In the genomic region with DNA sequence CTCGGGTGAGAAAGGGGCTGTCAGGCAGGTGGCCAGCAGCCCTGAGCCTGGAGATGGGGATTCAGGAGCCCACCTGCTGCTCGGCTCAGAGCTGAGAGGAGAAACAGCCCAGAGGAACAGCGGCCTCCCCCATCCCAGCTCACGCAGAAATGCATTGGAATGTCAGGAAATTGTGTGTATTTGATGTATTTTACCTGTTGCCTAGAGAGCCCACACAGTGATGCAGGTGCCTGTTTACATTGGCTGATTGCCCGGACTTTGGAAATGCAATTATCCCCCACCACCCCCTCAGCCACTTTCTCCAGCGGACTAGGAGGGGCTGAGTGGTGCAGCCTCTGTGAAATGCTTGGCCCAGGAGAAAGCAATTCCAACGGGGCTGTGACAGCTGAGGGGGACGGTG, we compare ENCODE assay signal across 7 cellular contexts.
A peak's percentile ranks its signal among the peaks of the same experiment; 100 is the strongest.
DNase-seq lines count a peak whose midpoint lies in the region; ATAC-seq, FAIRE-seq and TF ChIP-seq lines count a peak whose summit lies in the region.
"Not testable (repeated sequence)": the region's sequence is repeated elsewhere in the genome, so short reads cannot be mapped to it uniquely, and the experiment has no call there.

No MANE protein-coding gene starts in this region.

- not testable (repeated sequence) for H3K9ac ChIP-seq in HepG2 (ENCODE audit: insufficient read depth, low read depth, low read length)

- H3K79me2 ChIP-seq in GM23338 (replicated peaks; ENCODE audit: insufficient read depth); HepG2 (ENCODE audit: insufficient read depth, low read length): not testable (repeated sequence)

- TF ChIP-seq EP300 in HepG2 (IDR thresholded peaks at IDR 0.05; ENCODE audit: low read depth in 2 of 2, low read length in 2 of 2); HepG2 (CRISPR knock-in tag; IDR thresholded peaks at IDR 0.05; ENCODE audit: borderline replicate concordance): not testable (repeated sequence)

- ATAC-seq in GM23338, result peak; percentile 89
- peak; percentile 86 for ATAC-seq in WTC11
- ATAC-seq in left cardiac atrium, result peak; percentile 23 to 59
- peak; percentile 73 for ATAC-seq in HepG2
- ATAC-seq in pancreas, result peak; percentile 69 to 93 (median 89)

- intact Hi-C loops in left cardiac atrium (cut with DNase I); HepG2 (cut with micrococcal nuclease; ENCODE audit: unreplicated experiment); pancreas (cut with DNase I): not testable (repeated sequence)

- not testable (repeated sequence) for H3K4me2 ChIP-seq in GM23338; HepG2 (ENCODE audit: low read depth, low read length)

- H3K27ac Mint-ChIP-seq in GM23338, WTC11, type B pancreatic cell: not testable (repeated sequence)

- H3K4me1 ChIP-seq in GM23338 (ENCODE audit: insufficient read depth); HepG2 (ENCODE audit: insufficient read depth, low read length); pancreas: not testable (repeated sequence)

- not testable (repeated sequence) for H3K27me3 ChIP-seq in GM23338 (ENCODE audit: insufficient read depth); HepG2 (ENCODE audit: control insufficient read depth in 1 of 2, insufficient read depth in 2 of 2, low read length in 2 of 2); pancreas

- TF ChIP-seq CTCF in GM23338 (conservative IDR thresholded peaks at IDR 0.05; ENCODE audit: low read depth in 2 of 2); WTC11 (IDR thresholded peaks at IDR 0.05); HepG2 (CRISPR knock-in tag; IDR thresholded peaks at IDR 0.05); pancreas (IDR thresholded peaks at IDR 0.05); type B pancreatic cell (conservative IDR thresholded peaks at IDR 0.05): not testable (repeated sequence)

- FAIRE-seq in HepG2 (lab: Jason Lieb, UNC), result peak; percentile 30
- FAIRE-seq in pancreas (lab: Jason Lieb, UNC), result not testable (repeated sequence)

- H3K9me3 Mint-ChIP-seq in GM23338, result peaks cover 31% of the 10 kb centered on the region
- H3K9me3 Mint-ChIP-seq in WTC11, result peaks cover 35% of the 10 kb centered on the region
- H3K9me3 Mint-ChIP-seq in type B pancreatic cell, result peaks cover 13% of the 10 kb centered on the region

- not testable (repeated sequence) for H3K36me3 ChIP-seq in GM23338 (ENCODE audit: insufficient read depth); HepG2 (replicated peaks in 1 of 2; ENCODE audit: control insufficient read depth in 1 of 2, insufficient read depth in 2 of 2, low read length in 2 of 2); pancreas

- H3K4me1 Mint-ChIP-seq in GM23338 (peaks cover 11% of the 10 kb centered on the region), WTC11 (peaks cover 14% of the 10 kb centered on the region)
- not testable (repeated sequence) for H3K4me1 Mint-ChIP-seq in type B pancreatic cell (ENCODE audit: unreplicated experiment)

- not testable (repeated sequence) for H3K27me3 Mint-ChIP-seq in GM23338 (ENCODE audit: insufficient read depth, low read depth, poor library complexity)
- H3K27me3 Mint-ChIP-seq in WTC11 (ENCODE audit: low read depth) (peaks cover 16% of the 10 kb centered on the region), type B pancreatic cell (peaks cover 34% of the 10 kb centered on the region)

- not testable (repeated sequence) for H2AFZ ChIP-seq in GM23338; HepG2 (ENCODE audit: low read length)

- not testable (repeated sequence) for H4K20me1 ChIP-seq in GM23338 (replicated peaks; ENCODE audit: insufficient read depth); HepG2 (ENCODE audit: insufficient read depth, low read length)

- not testable (repeated sequence) for DNase-seq in GM23338 (ENCODE audit: low spot score); WTC11 (ENCODE audit: low spot score); left cardiac atrium; HepG2 (ENCODE audit: low spot score)
- DNase-seq in mesenteric fat pad (ENCODE audit: low spot score) (peak; percentile 26), pancreas (peak in 2 of 6 donors; percentile 8 to 43), type B pancreatic cell (ENCODE audit: extremely low spot score, unreplicated experiment) (peak; percentile 16)

- 0% methylated on average over 2 of the region's 8 CpGs for WGBS in HepG2 (ENCODE audit: low lambda C conversion rate)
- 0 to 3% methylated on average over 2 to 4 of the region's 8 CpGs for WGBS in pancreas, 2 donors

- not testable (repeated sequence) for H3K9me2 ChIP-seq in GM23338 (ENCODE audit: insufficient read depth)

- in situ Hi-C loops in HepG2 (cut with HindIII; ENCODE audit: extremely low pct_ligation_motif_present, low pct_unique_long_range_greater_than_20kb), result not testable (repeated sequence)

- CTCF ChIA-PET in WTC11 (lab: Charles Lee); HepG2 (lab: Yijun Ruan, JAX; ENCODE audit: low intra/inter-chr PET ratio, low total read pairs): not testable (repeated sequence)

- not testable (repeated sequence) for TF ChIP-seq RAD21 in HepG2 (CRISPR knock-in tag; IDR thresholded peaks at IDR 0.05)

- H3K36me3 Mint-ChIP-seq in GM23338 (ENCODE audit: low read depth) (peaks cover 25% of the 10 kb centered on the region), WTC11 (peaks cover 29% of the 10 kb centered on the region)
- not testable (repeated sequence) for H3K36me3 Mint-ChIP-seq in type B pancreatic cell

- POLR2A ChIA-PET in WTC11 (lab: Charles Lee); HepG2 (lab: Yijun Ruan, JAX): not testable (repeated sequence)

- BruUV-seq in HepG2 (replicated peaks; lab: Mats Ljungman, UMichigan), result not testable (repeated sequence)

- not testable (repeated sequence) for H3F3A ChIP-seq in GM23338 (replicated peaks; ENCODE audit: low read depth)

- not testable (repeated sequence) for H3K4me3 Mint-ChIP-seq in GM23338, WTC11, type B pancreatic cell

- H3K27ac ChIP-seq in GM23338 (ENCODE audit: low read depth); HepG2 (ENCODE audit: extremely low read length, insufficient read depth, low read length); pancreas: not testable (repeated sequence)

- not testable (repeated sequence) for H3K9me3 ChIP-seq in HepG2 (ENCODE audit: low read length); pancreas

- not testable (repeated sequence) for TF ChIP-seq POLR2A in HepG2 (IDR thresholded peaks at IDR 0.05; ENCODE audit: insufficient read depth in 1 of 2, low read depth in 2 of 2, low read length in 2 of 2)

- H3K4me3 ChIP-seq in GM23338; HepG2 (replicated peaks in 1 of 3; ENCODE audit: insufficient read depth in 1 of 3, low read depth in 2 of 3, low read length in 3 of 3); pancreas: not testable (repeated sequence)
